16 cellular contexts compared by ENCODE assay signal in genomic region chr1:36572142-36572715, GRCh38.
"Had no signal": no experiment of that assay in that cellular context is flagged by ENCODE, and none has a peak within 500 bp of the region (broad histone marks: within the 10 kb centered on the region; RNA-seq: fewer than 3 reads in every experiment).

No MANE protein-coding gene starts in this region.

- H3K36me3 Mint-ChIP-seq: naive thymus-derived CD4-positive, alpha-beta T cell had no signal

- H3K4me3 Mint-ChIP-seq: activated naive CD4-positive, alpha-beta T cell treated with anti-CD3 and anti-CD28 coated beads for 36 hours; activated T-cell treated with anti-CD3 and anti-CD28 coated beads, Interleukin-2, amount 50 U/mL, for 4 hours; dendritic cell treated with granulocyte-macrophage colony-stimulating factor and Interleukin-4, amounts not matched to agents 40 ng/mL and 50 ng/mL, for 4 days; naive thymus-derived CD4-positive, alpha-beta T cell had no signal

- H3K27ac Mint-ChIP-seq: activated naive CD4-positive, alpha-beta T cell treated with anti-CD3 and anti-CD28 coated beads for 36 hours; dendritic cell treated with granulocyte-macrophage colony-stimulating factor and Interleukin-4, amounts not matched to agents 40 ng/mL and 50 ng/mL, for 4 days had no signal

- H3K36me3 ChIP-seq: esophagus muscularis mucosa, neutrophil had no signal

- H3K9ac ChIP-seq: parathyroid adenoma had no signal

- H3K4me3 ChIP-seq: esophagus muscularis mucosa had no signal

- H3K27ac ChIP-seq: esophagus muscularis mucosa, neutrophil, parathyroid adenoma had no signal

- H3K79me2 ChIP-seq: parathyroid adenoma had no signal

- ATAC-seq: activated CD4-positive, CD25-positive, alpha-beta regulatory T cell treated with anti-CD3 and anti-CD28 coated beads, Interleukin-2, amount 50 U/mL, for 24 hours; activated T-cell treated with anti-CD3 and anti-CD28 coated beads, Interleukin-2, amount 50 U/mL, for 4 hours; naive thymus-derived CD4-positive, alpha-beta T cell had no signal

- H2AFZ ChIP-seq: parathyroid adenoma had no signal

- H3K9me3 Mint-ChIP-seq: activated naive CD4-positive, alpha-beta T cell treated with anti-CD3 and anti-CD28 coated beads for 36 hours; activated T-cell treated with anti-CD3 and anti-CD28 coated beads, Interleukin-2, amount 50 U/mL, for 4 hours; dendritic cell treated with granulocyte-macrophage colony-stimulating factor and Interleukin-4, amounts not matched to agents 40 ng/mL and 50 ng/mL, for 4 days; naive thymus-derived CD4-positive, alpha-beta T cell had no signal

- DNase-seq: activated CD4-positive, alpha-beta T cell treated with anti-CD3 and anti-CD28 coated beads, Interleukin-2, amount 50 U/mL, for 1 hour; activated CD8-positive, alpha-beta memory T cell treated with anti-CD3 and anti-CD28 coated beads, Interleukin-2, amount 50 U/mL, for 4 hours; activated naive CD4-positive, alpha-beta T cell treated with anti-CD3 and anti-CD28 coated beads for 36 hours; activated T-cell treated with anti-CD3 and anti-CD28 coated beads, Interleukin-2, amount 50 U/mL, for 4 hours; effector CD8-positive, alpha-beta T cell; mesendoderm; naive thymus-derived CD4-positive, alpha-beta T cell; stimulated activated CD4-positive, alpha-beta T cell treated with anti-CD3 and anti-CD28 coated beads, Interleukin-12 subunit alpha, Interleukin-12 subunit beta, amount 100 ng/mL, for 4 hours; stimulated activated CD4-positive, alpha-beta T cell treated with anti-CD3 and anti-CD28 coated beads, Interleukin-1b, Interleukin-23, amount 100 ng/mL, for 48 hours; stimulated activated CD8-positive, alpha-beta memory T cell treated with anti-CD3 and anti-CD28 coated beads, Interleukin-4, amount 100 ng/mL, for 48 hours; stimulated activated naive CD4-positive, alpha-beta T cell had no signal

- H3K9me3 ChIP-seq: esophagus muscularis mucosa, neutrophil had no signal

- H3K4me1 ChIP-seq: esophagus muscularis mucosa, parathyroid adenoma had no signal
